28 cellular contexts compared by ENCODE assay signal in the genomic region with DNA sequence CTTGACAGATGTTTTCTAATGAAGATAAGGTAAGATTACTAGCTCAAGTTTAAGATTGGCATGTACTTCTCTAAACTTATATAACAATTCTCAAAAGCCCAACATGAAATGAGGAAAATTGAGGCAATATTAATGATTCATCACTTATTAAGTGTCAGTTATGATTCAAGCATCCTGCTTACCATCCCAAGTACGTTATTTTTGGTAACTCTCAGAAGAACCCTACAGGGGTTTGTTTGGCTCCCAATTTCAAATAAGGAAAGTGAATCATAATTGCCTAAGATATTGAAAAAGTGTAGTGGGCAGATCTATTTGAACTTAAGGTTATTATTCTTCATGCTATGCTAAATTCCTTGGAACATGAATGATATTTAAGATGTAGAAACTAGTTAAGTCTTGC.
"Had no signal": no experiment of that assay in that cellular context is flagged by ENCODE, and none has a peak within 500 bp of the region (broad histone marks: within the 10 kb centered on the region; RNA-seq: fewer than 3 reads in every experiment).

No MANE protein-coding gene starts in this region.

- H3K4me1 ChIP-seq: lower lobe of right lung, neural progenitor cell, parathyroid adenoma, psoas muscle, right lobe of liver, tibial artery, uterus had no signal

- DNase-seq: islet precursor cell; kidney glomerular epithelial cell; left cardiac atrium; lower lobe of right lung; mesendoderm; naive B cell; natural killer cell; nephron progenitor cell; occipital lobe; psoas muscle; right lobe of liver; stimulated activated CD4-positive, alpha-beta T cell treated with anti-CD3 and anti-CD28 coated beads, Interleukin-12 subunit alpha, Interleukin-12 subunit beta, amount 100 ng/mL, for 4 hours; stimulated activated CD4-positive, alpha-beta T cell treated with anti-CD3 and anti-CD28 coated beads, Interleukin-15, amount 100 ng/mL, for 24 hours; stimulated activated CD4-positive, alpha-beta T cell treated with anti-CD3 and anti-CD28 coated beads, Interleukin-2, amount 100 ng/mL, for 24 hours; stimulated activated CD4-positive, alpha-beta T cell treated with anti-CD3 and anti-CD28 coated beads, Interleukin-4, amount 100 ng/mL, for 24 hours; stimulated activated naive CD4-positive, alpha-beta T cell; tibial artery; uterus had no signal

- H2AFZ ChIP-seq: hepatocyte, neural progenitor cell, parathyroid adenoma had no signal

- H3K27me3 ChIP-seq: hepatocyte, neural progenitor cell, neutrophil, right atrium auricular region, right lobe of liver, tibial artery, uterus had no signal

- H3K4me2 ChIP-seq: hepatocyte, neural progenitor cell had no signal

- ATAC-seq: left cardiac atrium; left lobe of liver; lower lobe of right lung; natural killer cell; psoas muscle; right lobe of liver; stimulated activated effector memory CD8-positive, alpha-beta T cell treated with anti-CD3 and anti-CD28 coated beads, Interleukin-12 subunit alpha, Interleukin-12 subunit beta, amount 100 ng/mL, for 72 hours had no signal

- H3K36me3 ChIP-seq: lower lobe of right lung, neural progenitor cell, neutrophil, right atrium auricular region, right lobe of liver, suprapubic skin, thoracic aorta, tibial artery, uterus had no signal

- H3K4me3 ChIP-seq: hepatocyte, lower lobe of right lung, neural progenitor cell, psoas muscle, right atrium auricular region, right lobe of liver, skin epidermis, suprapubic skin, thoracic aorta, tibial artery, uterus had no signal

- H3K27ac ChIP-seq: hepatocyte, lower lobe of right lung, neural progenitor cell, neutrophil, parathyroid adenoma, psoas muscle, right atrium auricular region, right lobe of liver, skin epidermis, suprapubic skin, thoracic aorta, tibial artery, uterus had no signal

- H3K9ac ChIP-seq: neural progenitor cell, parathyroid adenoma had no signal

- H3K9me3 ChIP-seq: lower lobe of right lung, neutrophil, psoas muscle, right atrium auricular region, right lobe of liver, suprapubic skin, thoracic aorta, tibial artery, uterus had no signal

- H3K79me2 ChIP-seq: hepatocyte, parathyroid adenoma had no signal
